ENCODE assay signal across 1 cellular context in the genomic region with DNA sequence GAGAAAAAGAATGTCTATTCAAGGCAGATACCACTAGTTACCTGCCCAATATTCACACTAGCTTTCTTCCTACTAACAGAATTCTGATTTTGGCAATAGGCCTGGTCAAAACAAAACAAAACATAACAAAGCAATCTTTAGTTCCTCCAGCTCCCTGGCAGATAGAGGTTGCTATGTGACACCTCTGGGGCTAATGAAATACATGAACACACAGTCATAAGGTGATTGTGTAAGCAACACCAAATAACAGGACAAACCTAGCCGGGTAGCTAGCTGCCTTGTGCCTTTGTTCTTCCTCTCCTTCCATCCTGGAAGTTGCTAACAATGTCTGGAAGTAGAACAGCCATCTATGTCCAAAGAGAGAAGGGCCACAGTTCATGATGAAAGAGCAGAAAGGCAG.
TF ChIP-seq lines count a peak whose summit lies in the region.

No MANE protein-coding gene starts in this region.

TF ChIP-seq in H1, 55 proteins besides CTCF, POLR2A, EP300 and RAD21 (continued from another document):
- TF ChIP-seq, protein P1, sequence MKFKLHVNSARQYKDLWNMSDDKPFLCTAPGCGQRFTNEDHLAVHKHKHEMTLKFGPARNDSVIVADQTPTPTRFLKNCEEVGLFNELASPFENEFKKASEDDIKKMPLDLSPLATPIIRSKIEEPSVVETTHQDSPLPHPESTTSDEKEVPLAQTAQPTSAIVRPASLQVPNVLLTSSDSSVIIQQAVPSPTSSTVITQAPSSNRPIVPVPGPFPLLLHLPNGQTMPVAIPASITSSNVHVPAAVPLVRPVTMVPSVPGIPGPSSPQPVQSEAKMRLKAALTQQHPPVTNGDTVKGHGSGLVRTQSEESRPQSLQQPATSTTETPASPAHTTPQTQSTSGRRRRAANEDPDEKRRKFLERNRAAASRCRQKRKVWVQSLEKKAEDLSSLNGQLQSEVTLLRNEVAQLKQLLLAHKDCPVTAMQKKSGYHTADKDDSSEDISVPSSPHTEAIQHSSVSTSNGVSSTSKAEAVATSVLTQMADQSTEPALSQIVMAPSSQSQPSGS (IDR thresholded peaks at IDR 0.05; ENCODE audit: low read length), result no peak
- TF ChIP-seq CHD1 (IDR thresholded peaks at IDR 0.05; ENCODE audit: low read depth, low read length), result no peak
- no peak for TF ChIP-seq SP2 (IDR thresholded peaks at IDR 0.05; ENCODE audit: low read length)
